Comparison of ENCODE assay signal across 8 cellular contexts in the genomic region with DNA sequence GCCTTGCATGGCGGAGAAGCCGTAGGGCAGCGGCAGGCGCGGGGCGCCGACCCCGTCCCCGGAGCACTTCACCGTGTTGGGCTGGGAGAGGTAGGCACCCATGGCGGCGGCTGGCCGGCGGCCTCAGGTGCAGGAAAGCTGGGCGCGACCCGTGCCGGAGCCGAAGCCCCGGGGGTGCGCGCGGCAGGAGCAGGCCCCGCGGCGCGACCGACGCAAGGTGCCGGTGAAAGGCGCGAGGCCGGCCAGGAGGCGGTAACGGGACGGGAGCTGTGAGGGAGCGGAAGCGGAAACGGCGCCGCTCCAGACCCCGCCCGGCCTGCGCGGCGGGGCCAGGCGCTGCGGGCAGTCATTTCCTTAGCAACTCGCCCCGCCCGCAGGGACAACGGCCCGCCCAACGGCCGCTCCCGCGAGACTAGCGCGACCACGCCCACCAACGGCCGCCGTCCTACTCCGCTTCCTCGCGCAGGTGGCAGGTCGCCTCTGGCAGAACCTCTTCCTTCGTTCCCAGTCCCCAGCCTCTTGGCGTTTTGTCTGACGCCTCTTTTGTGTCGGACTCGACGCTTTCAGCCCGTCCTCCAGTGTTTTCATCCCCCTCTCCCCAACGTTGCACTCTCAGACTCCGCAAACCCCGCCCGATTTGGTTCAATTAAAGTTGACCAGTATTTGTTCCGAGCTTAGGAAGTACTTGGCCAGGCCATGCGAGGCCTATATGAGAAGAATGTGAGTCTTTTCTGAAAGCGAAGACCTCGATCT. TPM values are rescaled to one million over a fixed set of nuclear protein-coding genes. Genes with fewer than 3 reads are reported as not detected.
DNase-seq lines count a peak whose midpoint lies in the region; ATAC-seq and TF ChIP-seq lines count a peak whose summit lies in the region.

Gene PPM1G (minus strand): TSS at position 271 of the 753 bp plus-strand sequence. CDS start 169 bp downstream, at position 102.

- H3K4me1 ChIP-seq in Peyer's patch = peaks cover 0 to 23% (median 3%) of the 10 kb centered on the region in 4 donors
- peaks cover 7 to 13% of the 10 kb centered on the region in 2 donors for H3K4me1 ChIP-seq in muscle layer of duodenum (ENCODE audit: control insufficient read depth in 1 of 2, insufficient read depth in 2 of 2, low read length in 2 of 2)

- TF ChIP-seq POLR2A in Peyer's patch (IDR thresholded peaks at IDR 0.05) = peak; percentile 61 to 65

- peak; percentile 96 for ATAC-seq in GM21786 (IDR thresholded peaks at IDR 0.05; ENCODE audit: unreplicated experiment)
- peak; percentile 99 for ATAC-seq in esophagus mucosa

- H3K36me3 ChIP-seq in KOPT-K1 (ENCODE audit: insufficient read depth, low read length) (peaks cover 29% of the 10 kb centered on the region), Peyer's patch (no peaks in the 10 kb centered on the region), muscle layer of duodenum (ENCODE audit: control insufficient read depth in 1 of 2, insufficient read depth in 2 of 2, low read length in 2 of 2) (peaks cover 0 to 4% of the 10 kb centered on the region in 2 donors)

- H3K9me3 ChIP-seq in KOPT-K1 (ENCODE audit: insufficient read depth, low read length, poor library complexity, severe bottlenecking) (no peaks in the 10 kb centered on the region), Peyer's patch (no peaks in the 10 kb centered on the region), muscle layer of duodenum (ENCODE audit: control insufficient read depth in 1 of 2, low read length in 2 of 2) (no peaks in the 10 kb centered on the region)

- no peaks in the 10 kb centered on the region for H3K27me3 ChIP-seq in Peyer's patch
- H3K27me3 ChIP-seq in muscle layer of duodenum (ENCODE audit: low read depth, low read length) = no peaks in the 10 kb centered on the region

- H3K27ac ChIP-seq in KOPT-K1 (ENCODE audit: low read depth, low read length, poor library complexity, severe bottlenecking) (peak within 1 kb of the TSS; percentile 83), Peyer's patch (peak within 1 kb of the TSS; percentile 76 to 91 (median 85)), muscle layer of duodenum (ENCODE audit: low read length) (peak within 1 kb of the TSS; percentile 89)

- DNase-seq in DMS79 treated with DMSO at 0.1 percent for 48 hours (lab: John Stamatoyannopoulos, UW) = peak; percentile 96
- peak; percentile 92 to 99 (median 98) for DNase-seq in Peyer's patch
- DNase-seq in activated T-cell treated with anti-CD3 and anti-CD28 coated beads, Interleukin-2, amount 50 U/mL, for 48 hours = peak; percentile 98 to 99
- peak; percentile 90 to 95 for DNase-seq in stimulated activated CD8-positive, alpha-beta memory T cell treated with anti-CD3 and anti-CD28 coated beads, Interleukin-7, amount 100 ng/mL, for 4 hours (ENCODE audit: low read depth in 2 of 2)

- TF ChIP-seq CTCF in Peyer's patch (IDR thresholded peaks at IDR 0.05) = peak in 2 of 6 experiments; percentile 16 to 26

- H3K4me3 ChIP-seq in Peyer's patch (peak within 1 kb of the TSS; percentile 84 to 99 (median 92)), muscle layer of duodenum (ENCODE audit: low read depth in 1 of 2, low read length in 2 of 2) (peak within 1 kb of the TSS; percentile 87 to 99)

RNA-seq across cellular contexts. Expression of gene PPM1G, which starts in this region (rescaled TPM):
- total RNA-seq in Peyer's patch (10 to 100 TPM; 36.1 to 77.6 (median 45.5) TPM), esophagus mucosa (57.3 TPM)

Comparison
In these comparisons a context has a peak if more than half of its experiments do, and no peak if none do; other contexts are left out.
1. Peak in every context shown above with its lines: DNase-seq, ATAC-seq, H3K4me3 ChIP-seq and H3K27ac ChIP-seq.